ENCODE assay signal across 8 cellular contexts in the genomic region with DNA sequence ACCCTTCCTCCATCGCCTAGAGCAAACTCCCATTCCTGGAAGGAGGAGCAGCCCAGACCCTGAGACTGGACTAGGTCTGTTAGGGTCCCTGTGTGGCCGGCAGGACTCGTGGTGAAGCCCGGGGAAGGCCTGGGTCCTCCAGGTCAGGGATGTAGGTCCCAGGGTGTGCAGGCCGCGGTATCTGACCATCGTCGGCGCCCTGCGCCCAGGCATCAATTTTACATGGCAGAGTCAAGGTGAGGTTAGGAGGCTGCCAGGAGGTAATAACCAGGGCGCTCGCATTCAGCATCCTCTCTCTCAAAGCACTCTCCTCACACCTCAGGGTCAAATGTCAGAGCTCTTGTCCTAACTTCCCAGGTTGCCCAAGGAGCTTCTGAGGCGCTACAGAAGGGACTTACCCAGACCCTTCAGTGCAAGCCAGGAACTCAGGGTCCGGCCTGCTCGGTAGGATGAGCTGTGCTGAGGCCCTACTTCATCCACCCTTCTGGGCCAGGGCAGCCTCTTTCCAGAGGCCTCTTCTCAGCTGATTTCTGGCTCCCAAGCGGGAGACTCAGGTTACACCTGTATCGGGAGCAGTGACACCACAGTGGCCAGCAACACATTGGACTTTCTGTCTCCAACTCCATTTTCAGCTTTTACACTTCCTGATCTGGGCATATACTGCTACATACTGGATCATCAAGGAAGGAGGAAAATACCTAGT. TPM values are rescaled to one million over a fixed set of nuclear protein-coding genes. Genes with fewer than 3 reads are reported as not detected.
DNase-seq lines count a peak whose midpoint lies in the region; ATAC-seq and TF ChIP-seq lines count a peak whose summit lies in the region.

No MANE protein-coding gene starts in this region.

- peaks cover 2% of the 10 kb centered on the region for H3K36me3 Mint-ChIP-seq in CD8-positive, alpha-beta T cell
- no peaks in the 10 kb centered on the region for H3K36me3 Mint-ChIP-seq in natural killer cell treated with Interleukin-12 subunit alpha and Interleukin-12 subunit beta and Interleukin-15 and Interleukin-18, amount 100 ng/mL, for 72 hours

- no peak for ATAC-seq in CD8-positive, alpha-beta T cell
- ATAC-seq in natural killer cell treated with Interleukin-12 subunit alpha and Interleukin-12 subunit beta and Interleukin-15 and Interleukin-18, amount 100 ng/mL, for 72 hours, result no peak
- ATAC-seq in GM19463 (IDR thresholded peaks at IDR 0.05; ENCODE audit: unreplicated experiment), result no peak

- H3K4me1 ChIP-seq in CD8-positive, alpha-beta T cell (ENCODE audit: insufficient read depth, low read length), result peaks cover 29% of the 10 kb centered on the region

- H3K9me3 ChIP-seq in CD8-positive, alpha-beta T cell (ENCODE audit: low read length), result no peaks in the 10 kb centered on the region
- no peaks in the 10 kb centered on the region for H3K9me3 ChIP-seq in KOPT-K1 (ENCODE audit: insufficient read depth, low read length, poor library complexity, severe bottlenecking)

- peak overlapping the region; percentile 91 for H3K4me3 ChIP-seq in CD8-positive, alpha-beta T cell (ENCODE audit: low read depth, low read length)
- peak overlapping the region; percentile 45 to 99 (median 82) for H3K4me3 ChIP-seq in dorsolateral prefrontal cortex

- H3K27me3 Mint-ChIP-seq in CD8-positive, alpha-beta T cell (ENCODE audit: low read depth), result peaks cover 5% of the 10 kb centered on the region
- H3K27me3 Mint-ChIP-seq in natural killer cell treated with Interleukin-12 subunit alpha and Interleukin-12 subunit beta and Interleukin-15 and Interleukin-18, amount 100 ng/mL, for 72 hours, result peaks cover 0 to 3% of the 10 kb centered on the region in 2 donors

- H3K27me3 ChIP-seq in CD8-positive, alpha-beta T cell (ENCODE audit: insufficient read depth, low read length), result no peaks in the 10 kb centered on the region
- H3K27me3 ChIP-seq in dorsolateral prefrontal cortex, result peaks cover 0 to 2% (median 0%) of the 10 kb centered on the region in 45 donors

- TF ChIP-seq CTCF in CD8-positive, alpha-beta T cell (IDR thresholded peaks at IDR 0.05), result no peak
- TF ChIP-seq CTCF in dorsolateral prefrontal cortex (IDR thresholded peaks at IDR 0.05 in 54 of 56, conservative IDR thresholded peaks at IDR 0.05 in 2 of 56; ENCODE audit: low read depth in 1 of 56, partially characterized antibody in 56 of 56) (no peak), GM10266 (IDR thresholded peaks at IDR 0.05; ENCODE audit: control insufficient read depth, insufficient read depth, low read depth, missing control alignments) (no peak)

- no peaks in the 10 kb centered on the region for H3K36me3 ChIP-seq in CD8-positive, alpha-beta T cell (ENCODE audit: insufficient read depth, low read length)
- no peaks in the 10 kb centered on the region for H3K36me3 ChIP-seq in KOPT-K1 (ENCODE audit: insufficient read depth, low read length)

- DNase-seq in CD8-positive, alpha-beta T cell, result no peak
- DNase-seq in dorsolateral prefrontal cortex, result no peak
- DNase-seq in natural killer cell treated with Interleukin-12 subunit alpha and Interleukin-12 subunit beta and Interleukin-15 and Interleukin-18, amount 100 ng/mL, for 72 hours (ENCODE audit: low spot score), result no peak
- no peak for DNase-seq in COR-L47 (lab: John Stamatoyannopoulos, UW)
- DNase-seq in activated effector memory CD4-positive, alpha-beta T cell treated with Interleukin-2 at 50 U/mL for 16 hours, result no peak
- DNase-seq in GM10266 (ENCODE audit: extremely low spot score), result no peak

- H3K9me3 Mint-ChIP-seq in CD8-positive, alpha-beta T cell, result no peaks in the 10 kb centered on the region
- H3K9me3 Mint-ChIP-seq in natural killer cell treated with Interleukin-12 subunit alpha and Interleukin-12 subunit beta and Interleukin-15 and Interleukin-18, amount 100 ng/mL, for 72 hours, result no peaks in the 10 kb centered on the region

- intact Hi-C loops in CD8-positive, alpha-beta T cell (cut with DNase I, micrococcal nuclease), result loop anchor here (2.0 to 10.0 kb wide), 7 partner anchors 92 to 778 kb away; partner anchors contain the start of genes IMMT (in 2 of the 2), MRPL35 (in 2 of the 2), GGCX (in 1 of the 2) and POLR1A (in 1 of the 2)
- intact Hi-C loops in dorsolateral prefrontal cortex (cut with DNase I), result loop anchor here (2.0 to 5.0 kb wide), 2 partner anchors 64 to 67 kb away; partner anchors contain the start of genes ELMOD3 (in 2 of the 2) and RETSAT (in 2 of the 2)

- POLR2A ChIA-PET in CD8-positive, alpha-beta T cell (lab: Charles Lee), result interaction anchor here (0.7 to 4.1 kb wide), 16 partner anchors 10 to 185 kb away, joined by 3 to 56 read pairs (median 4); partner anchors contain the start of genes GGCX, MAT2A, RNF181 and TGOLN2

- peaks cover 18% of the 10 kb centered on the region for H3K4me1 Mint-ChIP-seq in CD8-positive, alpha-beta T cell (ENCODE audit: low read depth)
- peaks cover 34 to 37% of the 10 kb centered on the region in 2 donors for H3K4me1 Mint-ChIP-seq in natural killer cell treated with Interleukin-12 subunit alpha and Interleukin-12 subunit beta and Interleukin-15 and Interleukin-18, amount 100 ng/mL, for 72 hours (ENCODE audit: low read depth in 2 of 2)

- H3K27ac ChIP-seq in CD8-positive, alpha-beta T cell (ENCODE audit: low read depth, low read length), result peak overlapping the region; percentile 56
- peak overlapping the region; percentile 93 for H3K27ac ChIP-seq in KOPT-K1 (ENCODE audit: low read depth, low read length, poor library complexity, severe bottlenecking)
- peak overlapping the region; percentile 52 to 99 (median 98) for H3K27ac ChIP-seq in dorsolateral prefrontal cortex

- H3K27ac Mint-ChIP-seq in CD8-positive, alpha-beta T cell, result peak overlapping the region; percentile 95
- H3K27ac Mint-ChIP-seq in natural killer cell treated with Interleukin-12 subunit alpha and Interleukin-12 subunit beta and Interleukin-15 and Interleukin-18, amount 100 ng/mL, for 72 hours, result peak overlapping the region; percentile 93 to 95

- H3K4me3 Mint-ChIP-seq in CD8-positive, alpha-beta T cell, result peak overlapping the region; percentile 96
- peak overlapping the region; percentile 96 for H3K4me3 Mint-ChIP-seq in natural killer cell treated with Interleukin-12 subunit alpha and Interleukin-12 subunit beta and Interleukin-15 and Interleukin-18, amount 100 ng/mL, for 72 hours

- CTCF ChIA-PET in CD8-positive, alpha-beta T cell (lab: Charles Lee), result interaction anchor here (0.7 to 14.6 kb wide), 25 partner anchors 8 to 288 kb away, joined by 3 to 355 read pairs (median 6); partner anchors contain the start of genes GGCX, MAT2A, RNF181 and TMEM150A

RNA-seq across cellular contexts. Expression of gene SH2D6, which starts 0.6 kb away (rescaled TPM):
- total RNA-seq in CD8-positive, alpha-beta T cell, result under 1 TPM; 0.33 to 0.44 TPM
- 10 to 100 TPM in 2 of 120 experiments, 1 to 10 TPM in 117, under 1 TPM in 1; 0.96 to 14.2 (median 3.5) TPM for total RNA-seq in dorsolateral prefrontal cortex
- total RNA-seq in natural killer cell treated with Interleukin-12 subunit alpha and Interleukin-12 subunit beta and Interleukin-15 and Interleukin-18, amount 100 ng/mL, for 72 hours, result under 1 TPM; 0.24 to 0.81 TPM

RNA-seq across cellular contexts. Expression of gene CAPG, which starts 9.0 kb away (rescaled TPM):
- total RNA-seq in CD8-positive, alpha-beta T cell, result 1 to 10 TPM; 2.4 to 3.6 TPM
- total RNA-seq in dorsolateral prefrontal cortex, result 10 to 100 TPM; 11.3 to 75.2 (median 31.8) TPM
- total RNA-seq in natural killer cell treated with Interleukin-12 subunit alpha and Interleukin-12 subunit beta and Interleukin-15 and Interleukin-18, amount 100 ng/mL, for 72 hours, result 10 to 100 TPM in 1 of 2 donors, 1 to 10 TPM in 1; 8.4 to 12.9 TPM
